Comparison of ENCODE assay signal across 8 cellular contexts in genomic region chr5:181223041-181223728, GRCh38. TPM values are rescaled to one million over a fixed set of nuclear protein-coding genes. Genes with fewer than 3 reads are reported as not detected.
DNase-seq lines count a peak whose midpoint lies in the region; ATAC-seq and TF ChIP-seq lines count a peak whose summit lies in the region.

TRIM41 (plus strand) TSS chr5:181223281; CDS start chr5:181224000, 719 bp downstream.

- peak within 1 kb of the TSS; percentile 91 for H3K4me2 ChIP-seq in PC-9

- H3K9me2 ChIP-seq in PC-9 (ENCODE audit: insufficient read depth): no peaks in the 10 kb centered on the region

- H3K36me3 Mint-ChIP-seq in activated naive CD8-positive, alpha-beta T cell: no peaks in the 10 kb centered on the region

- H3K4me1 ChIP-seq in PC-9 (replicated peaks; ENCODE audit: insufficient read depth) (peaks cover 15% of the 10 kb centered on the region; the same call in 1 of the 2 replicates), heart left ventricle (peaks cover 0 to 48% (median 18%) of the 10 kb centered on the region in 12 donors), aorta (ENCODE audit: control insufficient read depth in 1 of 2, insufficient read depth in 2 of 2, low read length in 2 of 2) (no peaks in the 10 kb centered on the region)

- H3K27ac ChIP-seq in PC-9 (peak within 1 kb of the TSS; percentile 89), heart left ventricle (peak within 1 kb of the TSS; percentile 92 to 100 (median 97)), aorta (ENCODE audit: low read depth in 1 of 2, low read length in 2 of 2) (peak within 1 kb of the TSS; percentile 71 to 85)

- intact Hi-C loops in PC-9 (cut with micrococcal nuclease; ENCODE audit: unreplicated experiment): loop anchor here (1.0 to 10.0 kb wide), 3 partner anchors 21 to 418 kb away; partner anchors contain the start of genes MGAT1 and ZFP62
- intact Hi-C loops in heart left ventricle (cut with DNase I): loop anchor here in 9 of 10 donors (1.0 to 5.0 kb wide), 9 partner anchors 16 to 39 kb away; partner anchors contain the start of genes RACK1 (in 3 of the 9) and TRIM52 (in 3 of the 9)
- intact Hi-C loops in aorta (cut with DNase I): loop anchor here in 1 of 2 donors (1.0 to 2.0 kb wide), 2 partner anchors 16 to 21 kb away; no protein-coding TSS in a partner anchor

- H3K9me3 Mint-ChIP-seq in activated naive CD8-positive, alpha-beta T cell (ENCODE audit: low read depth): no peaks in the 10 kb centered on the region

- H3K4me3 Mint-ChIP-seq in activated naive CD8-positive, alpha-beta T cell: peak within 1 kb of the TSS; percentile 96

- no peaks in the 10 kb centered on the region for H3K27me3 ChIP-seq in PC-9 (ENCODE audit: insufficient read depth, low read depth)
- no peaks in the 10 kb centered on the region for H3K27me3 ChIP-seq in heart left ventricle
- no peaks in the 10 kb centered on the region for H3K27me3 ChIP-seq in aorta (ENCODE audit: control insufficient read depth in 1 of 2, insufficient read depth in 2 of 2, low read length in 1 of 2)

- peaks cover 42% of the 10 kb centered on the region for H3K79me2 ChIP-seq in PC-9 (ENCODE audit: low read depth)

- TF ChIP-seq POLR2A in heart left ventricle (IDR thresholded peaks at IDR 0.05): peak in 1 of 2 donors; percentile 71

- H3K4me1 Mint-ChIP-seq in activated naive CD8-positive, alpha-beta T cell (ENCODE audit: low read depth): peaks cover 49% of the 10 kb centered on the region

- peaks cover 42% of the 10 kb centered on the region for H3F3A ChIP-seq in PC-9 (ENCODE audit: insufficient read depth, low read depth)

- H3K4me3 ChIP-seq in PC-9 (peak within 1 kb of the TSS; percentile 68), heart left ventricle (peak within 1 kb of the TSS; percentile 63 to 96 (median 83)), aorta (ENCODE audit: low read length in 2 of 2) (peak within 1 kb of the TSS; percentile 60 to 66)

- POLR2A ChIA-PET in PC-9 (lab: Charles Lee; ENCODE audit: unreplicated experiment): interaction anchor here (0.5 to 1.4 kb wide), 7 partner anchors 16 to 38 kb away, joined by 3 to 18 read pairs (median 5); partner anchors contain the start of genes RACK1 and TRIM7

- CTCF ChIA-PET in PC-9 (lab: Charles Lee): interaction anchor here (0.5 to 0.6 kb wide), 2 partner anchors 35 to 38 kb away, joined by 3 read pairs; no protein-coding TSS in a partner anchor

- WGBS in heart left ventricle, 4 donors: 0 to 2% (median 0%) methylated on average over 33 to 59 of the region's 59 CpGs
- 0 to 1% methylated on average over 50 to 59 of the region's 59 CpGs for WGBS in aorta, 2 donors

- no TSS peak for BruUV-seq in PC-9 (replicated peaks; lab: Mats Ljungman, UMichigan)

- DNase-seq in GM10266 (ENCODE audit: extremely low spot score): peak; percentile 87
- DNase-seq in PC-9: peak; percentile 93 to 99
- DNase-seq in heart left ventricle: peak; percentile 99 to 100 (median 99)
- DNase-seq in pulmonary artery endothelial cell (ENCODE audit: low read depth, low spot score): peak; percentile 96
- DNase-seq in aorta: peak; percentile 100
- DNase-seq in GOT3 (lab: John Stamatoyannopoulos, UW): no peak

- peak; percentile 66 for ATAC-seq in HG02571 (IDR thresholded peaks at IDR 0.05; ENCODE audit: unreplicated experiment)
- peak; percentile 87 to 93 (median 90) for ATAC-seq in heart left ventricle
- peak; percentile 95 for ATAC-seq in aorta (ENCODE audit: low FRiP score)

- peak within 1 kb of the TSS; percentile 75 for H2AFZ ChIP-seq in PC-9

- H3K27ac Mint-ChIP-seq in activated naive CD8-positive, alpha-beta T cell: peak within 1 kb of the TSS; percentile 99

- TF ChIP-seq CTCF in GM10266 (IDR thresholded peaks at IDR 0.05; ENCODE audit: control insufficient read depth, insufficient read depth, low read depth, missing control alignments) (no peak), PC-9 (conservative IDR thresholded peaks at IDR 0.05) (no peak), heart left ventricle (IDR thresholded peaks at IDR 0.05) (peak in 6 of 12 donors; percentile 19 to 37 (median 27))

- H3K9me3 ChIP-seq in PC-9 (ENCODE audit: insufficient read depth, low read depth): no peaks in the 10 kb centered on the region
- no peaks in the 10 kb centered on the region for H3K9me3 ChIP-seq in heart left ventricle
- no peaks in the 10 kb centered on the region for H3K9me3 ChIP-seq in aorta (ENCODE audit: control insufficient read depth, low read length)

- peaks cover 12% of the 10 kb centered on the region for H3K36me3 ChIP-seq in PC-9 (ENCODE audit: low read depth)
- peaks cover 0 to 17% (median 11%) of the 10 kb centered on the region in 9 donors for H3K36me3 ChIP-seq in heart left ventricle
- no peaks in the 10 kb centered on the region for H3K36me3 ChIP-seq in aorta (ENCODE audit: control insufficient read depth in 1 of 2, insufficient read depth in 2 of 2, low read length in 1 of 2)

- H4K20me1 ChIP-seq in PC-9 (ENCODE audit: insufficient read depth): no peaks in the 10 kb centered on the region

- H3K27me3 Mint-ChIP-seq in activated naive CD8-positive, alpha-beta T cell: no peaks in the 10 kb centered on the region

RNA-seq across cellular contexts. Expression of gene TRIM41, which starts in this region (rescaled TPM):
- total RNA-seq in PC-9 (2021): 57.6 and 66.0 TPM in 2 replicates
- 10 to 100 TPM; 12.3 to 27.3 (median 23.9) TPM for total RNA-seq in heart left ventricle
- polyA plus RNA-seq in heart left ventricle: 10 to 100 TPM; 20.2 TPM
- total RNA-seq in pulmonary artery endothelial cell: 10.9 and 11.7 TPM in 2 replicates
- total RNA-seq in aorta: 10 to 100 TPM; 15.2 to 21.4 TPM
- 10 to 100 TPM; 15.7 to 22.2 TPM for polyA plus RNA-seq in aorta
